10 cellular contexts compared by ENCODE assay signal in genomic region chr1:58996341-58997059, GRCh38.
DNase-seq lines count a peak whose midpoint lies in the region; ATAC-seq, FAIRE-seq and TF ChIP-seq lines count a peak whose summit lies in the region.
"Had no signal": no experiment of that assay in that cellular context is flagged by ENCODE, and none has a peak within 500 bp of the region (broad histone marks: within the 10 kb centered on the region; RNA-seq: fewer than 3 reads in every experiment).

No MANE protein-coding gene starts in this region.

- no peak overlapping the region for H3K4me2 ChIP-seq in HepG2 (ENCODE audit: low read depth, low read length)

- no peaks in the 10 kb centered on the region for H3K9me3 Mint-ChIP-seq in progenitor cell of endocrine pancreas (ENCODE audit: low read depth)

- TF ChIP-seq EP300 in HepG2 (IDR thresholded peaks at IDR 0.05; ENCODE audit: low read depth in 2 of 2, low read length in 2 of 2) (no peak), HepG2 (CRISPR knock-in tag; IDR thresholded peaks at IDR 0.05; ENCODE audit: borderline replicate concordance) (no peak)

- H3K4me1 Mint-ChIP-seq in progenitor cell of endocrine pancreas (ENCODE audit: low read depth): peaks cover 2% of the 10 kb centered on the region

- H3K27me3 ChIP-seq in HepG2 (ENCODE audit: control insufficient read depth in 1 of 2, insufficient read depth in 2 of 2, low read length in 2 of 2): peaks cover 0 to 24% of the 10 kb centered on the region in 2 experiments; a peak in 3 of 5 replicates
- H3K27me3 ChIP-seq in right lobe of liver: no peaks in the 10 kb centered on the region
- H3K27me3 ChIP-seq in dorsolateral prefrontal cortex: no peaks in the 10 kb centered on the region

- TF ChIP-seq RAD21 in HepG2 (CRISPR knock-in tag; IDR thresholded peaks at IDR 0.05): no peak

- no peak for TF ChIP-seq POLR2A in HepG2 (IDR thresholded peaks at IDR 0.05; ENCODE audit: insufficient read depth in 1 of 2, low read depth in 2 of 2, low read length in 2 of 2)
- TF ChIP-seq POLR2A in right lobe of liver (IDR thresholded peaks at IDR 0.05): no peak

- no peaks in the 10 kb centered on the region for H3K36me3 Mint-ChIP-seq in progenitor cell of endocrine pancreas (ENCODE audit: insufficient read depth)

- no peak for TF ChIP-seq CTCF in HepG2 (CRISPR knock-in tag; IDR thresholded peaks at IDR 0.05)
- TF ChIP-seq CTCF in right lobe of liver (IDR thresholded peaks at IDR 0.05): no peak
- no peak for TF ChIP-seq CTCF in progenitor cell of endocrine pancreas (IDR thresholded peaks at IDR 0.05; ENCODE audit: unreplicated experiment)
- TF ChIP-seq CTCF in dorsolateral prefrontal cortex (IDR thresholded peaks at IDR 0.05 in 54 of 56, conservative IDR thresholded peaks at IDR 0.05 in 2 of 56; ENCODE audit: low read depth in 1 of 56, partially characterized antibody in 56 of 56): no peak

- DNase-seq in HepG2 (ENCODE audit: low spot score) (no peak), right lobe of liver (no peak), progenitor cell of endocrine pancreas (ENCODE audit: low spot score, unreplicated experiment) (no peak), NCI-H1417 treated with DMSO at 0.1 percent for 48 hours (lab: John Stamatoyannopoulos, UW) (no peak), dorsolateral prefrontal cortex (no peak)
- no peak for DNase-seq in stimulated activated CD4-positive, alpha-beta T cell treated with anti-CD3 and anti-CD28 coated beads, Interleukin-4, amount 100 ng/mL, for 24 hours
- DNase-seq: HCEC 1CT, SW 1271 had no signal

- H3K9me3 ChIP-seq in HepG2 (ENCODE audit: low read length): no peaks in the 10 kb centered on the region
- no peaks in the 10 kb centered on the region for H3K9me3 ChIP-seq in right lobe of liver

- no peaks in the 10 kb centered on the region for H3K27me3 Mint-ChIP-seq in progenitor cell of endocrine pancreas

- no peaks in the 10 kb centered on the region for H3K79me2 ChIP-seq in HepG2 (ENCODE audit: insufficient read depth, low read length)

- no peak overlapping the region for H2AFZ ChIP-seq in HepG2 (ENCODE audit: low read length)

- no peaks in the 10 kb centered on the region for H3K4me1 ChIP-seq in HepG2 (ENCODE audit: insufficient read depth, low read length)
- peaks cover 0 to 4% (median 0%) of the 10 kb centered on the region in 4 donors for H3K4me1 ChIP-seq in right lobe of liver

- H3K36me3 ChIP-seq in HepG2 (replicated peaks in 1 of 2; ENCODE audit: control insufficient read depth in 1 of 2, insufficient read depth in 2 of 2, low read length in 2 of 2): no peaks in the 10 kb centered on the region
- H3K36me3 ChIP-seq in right lobe of liver: no peaks in the 10 kb centered on the region

- in situ Hi-C loops in HepG2 (cut with HindIII; ENCODE audit: extremely low pct_ligation_motif_present, low pct_unique_long_range_greater_than_20kb): no loop called here

- H4K20me1 ChIP-seq in HepG2 (ENCODE audit: insufficient read depth, low read length): no peaks in the 10 kb centered on the region

- POLR2A ChIA-PET in HepG2 (lab: Yijun Ruan, JAX): no interaction called here

- H3K4me3 ChIP-seq in HepG2 (replicated peaks in 1 of 3; ENCODE audit: insufficient read depth in 1 of 3, low read depth in 2 of 3, low read length in 3 of 3): no peak overlapping the region
- no peak overlapping the region for H3K4me3 ChIP-seq in right lobe of liver
- no peak overlapping the region for H3K4me3 ChIP-seq in dorsolateral prefrontal cortex

- intact Hi-C loops in HepG2 (cut with micrococcal nuclease; ENCODE audit: unreplicated experiment): no loop called here
- intact Hi-C loops in right lobe of liver (cut with DNase I): no loop called here
- intact Hi-C loops in dorsolateral prefrontal cortex (cut with DNase I): no loop called here

- CTCF ChIA-PET in HepG2 (lab: Yijun Ruan, JAX; ENCODE audit: low intra/inter-chr PET ratio, low total read pairs): no interaction called here

- no peak overlapping the region for H3K9ac ChIP-seq in HepG2 (ENCODE audit: insufficient read depth, low read depth, low read length)

- H3K4me3 Mint-ChIP-seq in progenitor cell of endocrine pancreas (ENCODE audit: low read depth): no peak overlapping the region

- H3K27ac ChIP-seq in HepG2 (ENCODE audit: extremely low read length, insufficient read depth, low read length) (no peak overlapping the region), right lobe of liver (no peak overlapping the region), dorsolateral prefrontal cortex (no peak overlapping the region)

- BruUV-seq in HepG2 (replicated peaks; lab: Mats Ljungman, UMichigan): no TSS peak

- ATAC-seq in HepG2 (no peak), right lobe of liver (no peak), GM21723 (IDR thresholded peaks at IDR 0.05; ENCODE audit: unreplicated experiment) (peak; percentile 92), HG03196 (IDR thresholded peaks at IDR 0.05; ENCODE audit: unreplicated experiment) (peak; percentile 81)

- FAIRE-seq in HepG2 (lab: Jason Lieb, UNC): no peak

- H3K27ac Mint-ChIP-seq in progenitor cell of endocrine pancreas: no peak overlapping the region

- WGBS in HepG2 (ENCODE audit: low lambda C conversion rate): 47% methylated on average over 2 of the region's 2 CpGs
- 96% methylated on average over 2 of the region's 2 CpGs for WGBS in right lobe of liver (ENCODE audit: insufficient coverage, low coverage, low lambda C conversion rate, missing lambda C conversion rate)

TF ChIP-seq in HepG2, 621 proteins besides CTCF, POLR2A, EP300 and RAD21:
- TF ChIP-seq ATF7 (IDR thresholded peaks at IDR 0.05) (0 out of 2 replicates have a peak, but pooled peaks have one; percentile 9), ATF7 (CRISPR knock-in tag; IDR thresholded peaks at IDR 0.05) (no peak)
- TF ChIP-seq, protein P1, sequence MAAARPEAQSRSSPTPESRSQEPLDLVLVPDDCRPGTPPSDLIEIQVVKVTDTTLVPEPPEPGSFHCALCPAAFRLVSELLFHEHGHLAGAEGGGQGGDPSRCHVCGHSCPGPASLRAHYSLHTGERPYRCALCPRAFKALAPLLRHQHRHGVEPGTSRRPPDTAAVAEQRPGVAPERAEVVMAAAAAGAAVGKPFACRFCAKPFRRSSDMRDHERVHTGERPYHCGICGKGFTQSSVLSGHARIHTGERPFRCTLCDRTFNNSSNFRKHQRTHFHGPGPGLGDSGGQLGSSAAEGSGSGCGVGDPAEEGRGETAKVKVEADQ (CRISPR knock-in tag; IDR thresholded peaks at IDR 0.05; ENCODE audit: borderline replicate concordance): no peak

Comparison
In these comparisons a context has a peak if more than half of its experiments do, and no peak if none do; other contexts are left out.
1. ATAC-seq: peak in GM21723 (single experiment) and HG03196 (single experiment); none in HepG2 (single experiment) and right lobe of liver (0 of 4).